In the genomic region with DNA sequence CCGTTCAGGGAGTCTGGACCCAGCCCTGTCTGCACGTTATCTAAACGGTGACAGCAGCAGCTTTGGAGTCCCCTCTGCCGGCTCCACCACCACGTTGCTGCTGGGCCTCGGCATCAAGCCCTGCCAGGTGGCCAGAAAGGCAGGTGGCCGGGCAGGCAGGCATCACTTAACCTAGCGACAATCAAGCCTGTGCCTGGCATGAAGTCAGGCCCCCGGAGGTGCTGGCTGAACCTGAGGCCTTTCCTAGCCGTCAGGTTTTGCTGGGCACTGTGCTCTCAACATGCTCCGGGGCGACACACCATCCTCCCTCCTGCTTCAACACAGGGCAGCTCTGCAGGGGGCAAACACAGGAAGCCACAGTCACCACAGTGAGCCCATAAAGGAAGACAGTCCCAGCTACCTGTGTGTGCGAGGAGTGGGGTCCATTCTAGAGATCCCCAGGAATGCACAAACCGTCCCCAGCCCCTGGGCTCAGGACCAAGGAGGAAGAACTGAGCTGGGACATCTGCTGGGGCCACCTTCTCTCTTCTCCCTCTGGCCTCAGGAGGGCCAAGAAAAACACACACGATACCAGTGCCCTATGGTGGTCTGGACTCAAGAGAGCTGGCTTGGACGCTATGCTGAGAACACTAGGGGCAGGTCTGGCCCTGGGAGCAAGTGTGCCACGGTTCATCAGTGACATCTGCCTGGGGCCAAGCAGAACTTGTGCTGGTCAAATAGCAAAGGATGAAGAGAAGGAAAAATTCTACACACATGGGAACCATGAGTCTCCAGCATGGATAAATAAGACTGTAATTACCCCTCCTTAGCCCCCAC, we compare ENCODE assay signal across 8 cellular contexts. TPM values are rescaled to one million over a fixed set of nuclear protein-coding genes. Genes with fewer than 3 reads are reported as not detected.
DNase-seq lines count a peak whose midpoint lies in the region; ATAC-seq and TF ChIP-seq lines count a peak whose summit lies in the region.

No MANE protein-coding gene starts in this region.

- peaks cover 98% of the 10 kb centered on the region for H3K4me1 Mint-ChIP-seq in dendritic cell treated with granulocyte-macrophage colony-stimulating factor and Interleukin-4, amounts not matched to agents 40 ng/mL and 50 ng/mL, for 4 days (ENCODE audit: low read depth)

- H3K36me3 Mint-ChIP-seq in dendritic cell treated with granulocyte-macrophage colony-stimulating factor and Interleukin-4, amounts not matched to agents 40 ng/mL and 50 ng/mL, for 4 days (ENCODE audit: low read depth): no peaks in the 10 kb centered on the region

- no peaks in the 10 kb centered on the region for H3K9me3 Mint-ChIP-seq in dendritic cell treated with granulocyte-macrophage colony-stimulating factor and Interleukin-4, amounts not matched to agents 40 ng/mL and 50 ng/mL, for 4 days

- no peak overlapping the region for H3K4me3 ChIP-seq in MG63
- H3K4me3 ChIP-seq in foreskin fibroblast (ENCODE audit: low read depth in 1 of 2, low read length in 2 of 2): no peak overlapping the region

- no peaks in the 10 kb centered on the region for H3K36me3 ChIP-seq in MG63

- no peaks in the 10 kb centered on the region for H3K27me3 ChIP-seq in MG63

- DNase-seq in NCI-H2196 (lab: John Stamatoyannopoulos, UW; ENCODE audit: unreplicated experiment) (peak; percentile 8), NCI-H2196 treated with DMSO at 0.1 percent for 48 hours (lab: John Stamatoyannopoulos, UW; ENCODE audit: unreplicated experiment) (no peak), NCI-H510A treated with DMSO at 0.1 percent for 48 hours (lab: John Stamatoyannopoulos, UW) (peak; percentile 87), MG63 (no peak), foreskin fibroblast (no peak)

- H3K4me3 Mint-ChIP-seq in dendritic cell treated with granulocyte-macrophage colony-stimulating factor and Interleukin-4, amounts not matched to agents 40 ng/mL and 50 ng/mL, for 4 days: peak overlapping the region; percentile 34

- H3K9me3 ChIP-seq in MG63: no peaks in the 10 kb centered on the region

- H3K27ac Mint-ChIP-seq in dendritic cell treated with granulocyte-macrophage colony-stimulating factor and Interleukin-4, amounts not matched to agents 40 ng/mL and 50 ng/mL, for 4 days: peak overlapping the region; percentile 71

- no peak for TF ChIP-seq CTCF in foreskin fibroblast (IDR thresholded peaks at IDR 0.05; ENCODE audit: low read depth, low read length)

- ATAC-seq in HG03025 (IDR thresholded peaks at IDR 0.05; ENCODE audit: low FRiP score, unreplicated experiment) (peak; percentile 18), HG02973 (IDR thresholded peaks at IDR 0.05; ENCODE audit: unreplicated experiment) (no peak)

- H3K27me3 Mint-ChIP-seq in dendritic cell treated with granulocyte-macrophage colony-stimulating factor and Interleukin-4, amounts not matched to agents 40 ng/mL and 50 ng/mL, for 4 days: peaks cover 36% of the 10 kb centered on the region

- intact Hi-C loops in dendritic cell treated with granulocyte-macrophage colony-stimulating factor and Interleukin-4, amounts not matched to agents 40 ng/mL and 50 ng/mL, for 4 days (cut with micrococcal nuclease): no loop called here

RNA-seq across cellular contexts. Expression of a gene that starts 44.7 kb away (rescaled TPM):
- total RNA-seq in MG63 (2014; rRNA removed; shearing (Covaris generic); ENCODE audit: low replicate concordance): 1.2 and 5.8 TPM in 2 replicates

Comparison
In these comparisons a context has a peak if more than half of its experiments do, and no peak if none do; other contexts are left out.
1. DNase-seq: peak in NCI-H2196 (single experiment) and NCI-H510A treated with DMSO at 0.1 percent for 48 hours (single experiment); none in NCI-H2196 treated with DMSO at 0.1 percent for 48 hours (single experiment), MG63 (single experiment) and foreskin fibroblast (0 of 2).